ENCODE assay signal across 22 cellular contexts in genomic region chr10:1402821-1403507, GRCh38.
"Had no signal": no experiment of that assay in that cellular context is flagged by ENCODE, and none has a peak within 500 bp of the region (broad histone marks: within the 10 kb centered on the region; RNA-seq: fewer than 3 reads in every experiment).

No MANE protein-coding gene starts in this region.

- H3K4me3 Mint-ChIP-seq: activated CD4-positive, alpha-beta T cell treated with anti-CD3 and anti-CD28 coated beads for 36 hours; activated naive CD8-positive, alpha-beta T cell treated with anti-CD3 and anti-CD28 coated beads for 36 hours; natural killer cell treated with Interleukin-12 subunit alpha and Interleukin-12 subunit beta and Interleukin-15 and Interleukin-18, amount 100 ng/mL, for 72 hours; stimulated activated naive CD8-positive, alpha-beta T cell treated with anti-CD3 and anti-CD28 coated beads, Interleukin-15, amount 100 ng/mL, for 72 hours; WTC11 had no signal

- DNase-seq: activated CD4-positive, alpha-beta T cell treated with anti-CD3 and anti-CD28 coated beads for 36 hours; activated CD4-positive, alpha-beta T cell treated with anti-CD3 and anti-CD28 coated beads, Interleukin-2, amount 50 U/mL, for 48 hours; activated naive CD4-positive, alpha-beta T cell treated with Interleukin-2 at 50 U/mL for 16 hours; activated naive CD8-positive, alpha-beta T cell treated with anti-CD3 and anti-CD28 coated beads for 36 hours; cortex of kidney; erythroblast; foreskin keratinocyte; kidney; left lung; mammary epithelial cell; nucleus accumbens; stimulated activated CD4-positive, alpha-beta T cell treated with anti-CD3 and anti-CD28 coated beads, Interleukin-1b, Interleukin-23, amount 100 ng/mL, for 48 hours; stimulated activated naive CD8-positive, alpha-beta T cell treated with anti-CD3 and anti-CD28 coated beads, Interleukin-15, amount 100 ng/mL, for 72 hours; T1000 had no signal

- H3K4me3 ChIP-seq: breast epithelium, left lung, right lobe of liver, SJSA1, skin epidermis, suprapubic skin, upper lobe of left lung had no signal

- ATAC-seq: activated CD4-positive, alpha-beta T cell treated with anti-CD3 and anti-CD28 coated beads for 36 hours; foreskin keratinocyte; left lung; right lobe of liver; stimulated activated naive CD8-positive, alpha-beta T cell treated with anti-CD3 and anti-CD28 coated beads, Interleukin-15, amount 100 ng/mL, for 72 hours had no signal

- H3K27ac Mint-ChIP-seq: activated CD4-positive, alpha-beta T cell treated with anti-CD3 and anti-CD28 coated beads for 36 hours; activated naive CD8-positive, alpha-beta T cell treated with anti-CD3 and anti-CD28 coated beads for 36 hours; natural killer cell treated with Interleukin-12 subunit alpha and Interleukin-12 subunit beta and Interleukin-15 and Interleukin-18, amount 100 ng/mL, for 72 hours; WTC11 had no signal

- H3K36me3 Mint-ChIP-seq: activated naive CD8-positive, alpha-beta T cell treated with anti-CD3 and anti-CD28 coated beads for 36 hours; natural killer cell treated with Interleukin-12 subunit alpha and Interleukin-12 subunit beta and Interleukin-15 and Interleukin-18, amount 100 ng/mL, for 72 hours; WTC11 had no signal

- H3K9me3 ChIP-seq: breast epithelium, left lung, right lobe of liver, SJSA1, suprapubic skin, upper lobe of left lung had no signal

- H3K9me3 Mint-ChIP-seq: activated naive CD8-positive, alpha-beta T cell treated with anti-CD3 and anti-CD28 coated beads for 36 hours; natural killer cell treated with Interleukin-12 subunit alpha and Interleukin-12 subunit beta and Interleukin-15 and Interleukin-18, amount 100 ng/mL, for 72 hours; stimulated activated naive CD8-positive, alpha-beta T cell treated with anti-CD3 and anti-CD28 coated beads, Interleukin-15, amount 100 ng/mL, for 72 hours; WTC11 had no signal

- H3K27ac ChIP-seq: breast epithelium, foreskin keratinocyte, left lung, right lobe of liver, SJSA1, skin epidermis, suprapubic skin, upper lobe of left lung had no signal

- H3K4me1 Mint-ChIP-seq: activated CD4-positive, alpha-beta T cell treated with anti-CD3 and anti-CD28 coated beads for 36 hours; activated naive CD8-positive, alpha-beta T cell treated with anti-CD3 and anti-CD28 coated beads for 36 hours; stimulated activated naive CD8-positive, alpha-beta T cell treated with anti-CD3 and anti-CD28 coated beads, Interleukin-15, amount 100 ng/mL, for 72 hours had no signal

- H3K4me1 ChIP-seq: breast epithelium, foreskin keratinocyte, left lung, right lobe of liver, SJSA1, upper lobe of left lung had no signal

- H3K27me3 ChIP-seq: foreskin keratinocyte, right lobe of liver, upper lobe of left lung had no signal

- H3K36me3 ChIP-seq: breast epithelium, left lung, right lobe of liver, SJSA1, suprapubic skin, upper lobe of left lung had no signal
